Comparison of ENCODE assay signal across 1 cellular context in genomic region chr4:21991050-21991449, GRCh38.
TF ChIP-seq lines count a peak whose summit lies in the region.

No MANE protein-coding gene starts in this region.

TF ChIP-seq in IMR-90, 13 proteins besides CTCF, POLR2A, EP300 and RAD21 (continued from another document):
- TF ChIP-seq, protein P1, sequence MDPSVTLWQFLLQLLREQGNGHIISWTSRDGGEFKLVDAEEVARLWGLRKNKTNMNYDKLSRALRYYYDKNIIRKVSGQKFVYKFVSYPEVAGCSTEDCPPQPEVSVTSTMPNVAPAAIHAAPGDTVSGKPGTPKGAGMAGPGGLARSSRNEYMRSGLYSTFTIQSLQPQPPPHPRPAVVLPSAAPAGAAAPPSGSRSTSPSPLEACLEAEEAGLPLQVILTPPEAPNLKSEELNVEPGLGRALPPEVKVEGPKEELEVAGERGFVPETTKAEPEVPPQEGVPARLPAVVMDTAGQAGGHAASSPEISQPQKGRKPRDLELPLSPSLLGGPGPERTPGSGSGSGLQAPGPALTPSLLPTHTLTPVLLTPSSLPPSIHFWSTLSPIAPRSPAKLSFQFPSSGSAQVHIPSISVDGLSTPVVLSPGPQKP (IDR thresholded peaks at IDR 0.05; ENCODE audit: borderline replicate concordance, low read depth, low read length), result no peak
- no peak for TF ChIP-seq MAFK (IDR thresholded peaks at IDR 0.05; ENCODE audit: low read depth, low read length)
- TF ChIP-seq CEBPB (IDR thresholded peaks at IDR 0.05; ENCODE audit: low read depth, low read length), result no peak
- TF ChIP-seq RFX5 (IDR thresholded peaks at IDR 0.05; ENCODE audit: low read depth, low read length), result no peak
- no peak for TF ChIP-seq FOS (IDR thresholded peaks at IDR 0.05; ENCODE audit: low read depth, low read length)
- no peak for TF ChIP-seq MAZ (IDR thresholded peaks at IDR 0.05; ENCODE audit: borderline replicate concordance, low read depth, low read length)
- no peak for TF ChIP-seq MXI1 (IDR thresholded peaks at IDR 0.05; ENCODE audit: borderline replicate concordance, low read depth, low read length)
